ENCODE assay signal across 8 cellular contexts in the genomic region with DNA sequence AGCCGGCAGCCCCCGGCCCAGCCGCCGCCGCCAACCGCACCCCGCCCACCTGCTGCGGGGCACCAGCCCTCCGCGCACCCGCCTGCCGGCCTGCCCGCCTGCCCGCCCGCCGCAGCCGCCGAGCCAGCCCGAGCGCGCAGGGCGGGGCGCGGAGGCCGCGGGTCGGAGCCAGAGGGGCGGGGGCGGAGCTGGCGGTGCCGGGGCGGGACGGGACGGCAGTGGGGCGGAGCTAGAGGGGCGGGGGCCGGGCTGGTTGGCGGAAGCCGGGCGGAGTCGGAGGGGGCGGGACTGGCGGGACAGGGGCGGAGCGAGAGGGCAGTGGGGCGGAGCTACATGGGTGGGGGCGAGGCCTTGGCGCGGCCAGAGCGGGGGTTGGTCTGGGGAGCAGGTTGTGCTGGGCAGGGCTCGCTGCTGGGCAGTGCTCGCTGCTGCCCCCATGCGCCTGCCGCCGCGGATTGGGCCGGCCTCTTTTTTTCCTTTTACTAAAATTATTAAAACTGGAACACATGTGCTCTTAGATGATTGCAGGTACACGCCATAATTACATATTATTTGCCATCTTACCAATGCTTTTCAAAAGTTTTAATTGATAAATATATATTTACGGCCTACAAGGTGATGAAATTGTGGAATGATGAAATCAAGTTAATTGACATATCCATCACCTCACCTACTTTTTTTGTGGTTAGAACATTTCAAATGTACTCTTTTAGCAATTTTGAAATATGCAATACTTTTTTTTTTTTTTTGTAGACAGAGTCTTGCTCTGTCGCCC. TPM values are rescaled to one million over a fixed set of nuclear protein-coding genes. Genes with fewer than 3 reads are reported as not detected.
DNase-seq lines count a peak whose midpoint lies in the region; ATAC-seq and TF ChIP-seq lines count a peak whose summit lies in the region.

SH3GLB2 (minus strand) TSS at position 140 of the 775 bp plus-strand sequence. CDS start 177 bp downstream, outside the sequence.

- DNase-seq in DMS79 treated with DMSO at 0.1 percent for 48 hours (lab: John Stamatoyannopoulos, UW) (peak; percentile 79), RKO (ENCODE audit: low spot score) (peak; percentile 96), fibroblast of lung (ENCODE audit: low read depth in 2 of 2) (peak; percentile 88 to 97), natural killer cell (peak; percentile 86)
- peak; percentile 92 to 94 for DNase-seq in activated T-helper 1 cell treated with anti-CD3 and anti-CD28 coated beads, Interleukin-2, amount 50 U/mL, for 16 hours (ENCODE audit: low read depth in 1 of 2, low spot score in 1 of 2)
- DNase-seq in stimulated activated naive CD4-positive, alpha-beta T cell (lab: John Stamatoyannopoulos, UW), result peak; percentile 86 to 96 (median 92)

- peak within 1 kb of the TSS; percentile 47 for H2AFZ ChIP-seq in fibroblast of lung (ENCODE audit: low read length)

- H3K36me3 ChIP-seq in KOPT-K1 (ENCODE audit: insufficient read depth, low read length) (no peaks in the 10 kb centered on the region), fibroblast of lung (ENCODE audit: control insufficient read depth, insufficient read depth, low read length) (no peaks in the 10 kb centered on the region)

- intact Hi-C loops in natural killer cell (cut with micrococcal nuclease), result loop anchor here (1.0 kb wide), 1 partner anchor 8 kb away; the partner anchor contains the start of gene MIGA2

- ATAC-seq in GM21737 (IDR thresholded peaks at IDR 0.05; ENCODE audit: unreplicated experiment) (peak; percentile 77), natural killer cell (peak; percentile 90 to 98 (median 92))

- H3K27me3 ChIP-seq in fibroblast of lung (ENCODE audit: control insufficient read depth, insufficient read depth, low read length), result no peaks in the 10 kb centered on the region

- no peaks in the 10 kb centered on the region for H4K20me1 ChIP-seq in fibroblast of lung (ENCODE audit: control insufficient read depth, extremely low read depth, insufficient read depth, low read length)

- H3K79me2 ChIP-seq in fibroblast of lung (ENCODE audit: control insufficient read depth, insufficient read depth, low read length), result peaks cover 11% of the 10 kb centered on the region

- H3K4me2 ChIP-seq in fibroblast of lung (ENCODE audit: extremely low read depth, insufficient read depth, low read length), result peak within 1 kb of the TSS; percentile 92

- peaks cover 6 to 18% of the 10 kb centered on the region in 2 donors for H3K4me1 Mint-ChIP-seq in natural killer cell

- no peaks in the 10 kb centered on the region for H3K9me3 ChIP-seq in KOPT-K1 (ENCODE audit: insufficient read depth, low read length, poor library complexity, severe bottlenecking)
- no peaks in the 10 kb centered on the region for H3K9me3 ChIP-seq in fibroblast of lung (ENCODE audit: control insufficient read depth, insufficient read depth, low read depth, low read length)

- H3K27me3 Mint-ChIP-seq in natural killer cell (ENCODE audit: low read depth in 2 of 2), result no peaks in the 10 kb centered on the region

- H3K27ac ChIP-seq in KOPT-K1 (ENCODE audit: low read depth, low read length, poor library complexity, severe bottlenecking), result peak within 1 kb of the TSS; percentile 71
- H3K27ac ChIP-seq in fibroblast of lung (ENCODE audit: insufficient read depth, low read length), result no peak within 1 kb of the TSS

- peak; percentile 68 to 81 for TF ChIP-seq CTCF in fibroblast of lung (conservative IDR thresholded peaks at IDR 0.05 in 1 of 2, IDR thresholded peaks at IDR 0.05 in 1 of 2; ENCODE audit: low read depth in 1 of 2, low read length in 2 of 2)
- TF ChIP-seq CTCF in natural killer cell (IDR thresholded peaks at IDR 0.05), result peak; percentile 42

- H3K27ac Mint-ChIP-seq in natural killer cell, result peak within 1 kb of the TSS; percentile 29 to 77

- H3K9me3 Mint-ChIP-seq in natural killer cell, result no peaks in the 10 kb centered on the region

- H3K36me3 Mint-ChIP-seq in natural killer cell, result no peaks in the 10 kb centered on the region

- peaks cover 10% of the 10 kb centered on the region for H3K4me1 ChIP-seq in fibroblast of lung (ENCODE audit: control insufficient read depth, extremely low read depth, insufficient read depth, low read length)

- H3K4me3 Mint-ChIP-seq in natural killer cell, result peak within 1 kb of the TSS; percentile 83

- H3K4me3 ChIP-seq in fibroblast of lung (replicated peaks in 1 of 4; ENCODE audit: control extremely low read depth in 1 of 4, insufficient read depth in 1 of 4, low read depth in 3 of 4, low read length in 4 of 4), result peak within 1 kb of the TSS; percentile 66 to 78 (median 72)

- H3K9ac ChIP-seq in fibroblast of lung (ENCODE audit: insufficient read depth, low read length), result peak within 1 kb of the TSS; percentile 57

RNA-seq across cellular contexts. Expression of gene SH3GLB2, which starts in this region (rescaled TPM):
- total RNA-seq in fibroblast of lung (27.5 and 42.3 TPM in 2 replicates), natural killer cell (10 to 100 TPM; 50.3 to 67.1 (median 65.4) TPM)
- polyA plus RNA-seq in fibroblast of lung, result 27.3 and 38.7 TPM in 2 replicates
- 28.2 and 40.4 TPM in 2 replicates for polyA plus RNA-seq in fibroblast of lung (2012)
- 42.6 and 51.3 TPM in 2 replicates for polyA minus RNA-seq in fibroblast of lung (ENCODE audit: low replicate concordance)
